8 cellular contexts compared by ENCODE assay signal in the genomic region with DNA sequence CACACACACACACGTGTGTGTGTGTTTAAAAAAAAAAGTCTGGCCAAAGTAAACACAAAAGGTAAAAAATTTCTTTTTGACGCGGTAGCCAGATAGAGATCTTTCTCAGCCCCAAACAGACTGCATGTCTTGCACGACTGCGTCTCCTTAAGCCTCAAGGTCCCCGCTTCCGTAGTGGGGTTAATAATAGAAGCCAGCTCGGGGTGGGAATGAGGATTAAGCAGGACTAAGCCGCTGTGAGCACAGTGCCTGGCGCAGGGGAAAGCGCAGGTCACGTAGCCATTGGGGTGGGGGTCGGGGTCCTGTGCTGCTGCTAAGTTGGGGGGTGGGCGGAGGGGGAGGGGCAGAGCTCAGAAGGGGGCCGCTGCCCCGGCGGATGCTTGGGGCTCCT. TPM values are rescaled to one million over a fixed set of nuclear protein-coding genes. Genes with fewer than 3 reads are reported as not detected.
DNase-seq lines count a peak whose midpoint lies in the region; ATAC-seq and TF ChIP-seq lines count a peak whose summit lies in the region.

No MANE protein-coding gene starts in this region.

- peaks cover 32% of the 10 kb centered on the region for H4K20me1 ChIP-seq in DOHH2 (ENCODE audit: control insufficient read depth, insufficient read depth, low read depth, low read length)

- peaks cover 4% of the 10 kb centered on the region for H3K27me3 Mint-ChIP-seq in brain

- no peak for TF ChIP-seq CTCF in DOHH2 (IDR thresholded peaks at IDR 0.05; ENCODE audit: low read depth, low read length, poor library complexity, severe bottlenecking)
- no peak for TF ChIP-seq CTCF in HFF-Myc (IDR thresholded peaks at IDR 0.05; ENCODE audit: low read depth, low read length, missing control alignments)
- TF ChIP-seq CTCF in brain (conservative IDR thresholded peaks at IDR 0.05) = no peak

- no peaks in the 10 kb centered on the region for H3K9me2 ChIP-seq in DOHH2 (replicated peaks; ENCODE audit: control insufficient read depth, low read length)

- H3K4me3 Mint-ChIP-seq in brain = peak overlapping the region; percentile 89 to 96 (median 93)

- H3K9me3 Mint-ChIP-seq in brain = peaks cover 0 to 6% (median 0%) of the 10 kb centered on the region in 5 experiments

- H3K4me1 Mint-ChIP-seq in brain = peaks cover 45% of the 10 kb centered on the region

- peaks cover 72% of the 10 kb centered on the region for H3K79me2 ChIP-seq in DOHH2 (ENCODE audit: control insufficient read depth, low read length)

- H3K4me3 ChIP-seq in DOHH2 (ENCODE audit: low read length) (peak overlapping the region; percentile 88), HFF-Myc (replicated peaks; ENCODE audit: low read depth, low read length) (peak overlapping the region; percentile 73)

- ATAC-seq in GM21528 (IDR thresholded peaks at IDR 0.05; ENCODE audit: low FRiP score, unreplicated experiment) = no peak
- ATAC-seq in GM21786 (IDR thresholded peaks at IDR 0.05; ENCODE audit: unreplicated experiment) = no peak

- H3F3A ChIP-seq in DOHH2 (ENCODE audit: control insufficient read depth, insufficient read depth) = peaks cover 52% of the 10 kb centered on the region

- no peaks in the 10 kb centered on the region; the same call in 1 of the 2 replicates for H3K27me3 ChIP-seq in DOHH2 (ENCODE audit: control insufficient read depth, low read length)

- DNase-seq in HFF-Myc (ENCODE audit: extremely low read depth, low read depth) = no peak
- DNase-seq in RKO (ENCODE audit: low spot score) = peak; percentile 45
- peak; percentile 65 for DNase-seq in islet precursor cell
- DNase-seq in stimulated activated CD4-positive, alpha-beta T cell treated with anti-CD3 and anti-CD28 coated beads, Interleukin-2, amount 100 ng/mL, for 24 hours = peak; percentile 29 to 34

- H3K36me3 ChIP-seq in DOHH2 (ENCODE audit: control insufficient read depth, low read length) = peaks cover 60% of the 10 kb centered on the region

- H3K9me3 ChIP-seq in DOHH2 (ENCODE audit: control insufficient read depth, insufficient read depth, low read length) = no peaks in the 10 kb centered on the region

- peak overlapping the region; percentile 100 for H3K4me2 ChIP-seq in DOHH2 (ENCODE audit: low read length)

- H3K27ac Mint-ChIP-seq in brain = peak overlapping the region; percentile 80 to 95 (median 87)

- peak overlapping the region; percentile 100 for H3K27ac ChIP-seq in DOHH2 (ENCODE audit: low read depth, low read length)

- H3K4me1 ChIP-seq in DOHH2 (ENCODE audit: control insufficient read depth, low read length) = peaks cover 68% of the 10 kb centered on the region

- peaks cover 25% of the 10 kb centered on the region for H3K36me3 Mint-ChIP-seq in brain

RNA-seq across cellular contexts. Expression of a gene that starts 0.5 kb away (rescaled TPM):
- polyA plus RNA-seq in brain (ENCODE audit: insufficient read depth, low read depth, low replicate concordance) = 36.2 TPM

RNA-seq across cellular contexts. Expression of a gene that starts 47.4 kb away (rescaled TPM):
- polyA plus RNA-seq in brain (ENCODE audit: insufficient read depth, low read depth, low replicate concordance) = 22.0 TPM

RNA-seq across cellular contexts. Expression of a gene that starts 47.8 kb away (rescaled TPM):
- 37.8 TPM for polyA plus RNA-seq in brain (ENCODE audit: insufficient read depth, low read depth, low replicate concordance)

RNA-seq across cellular contexts. Expression of a gene that starts 56.8 kb away (rescaled TPM):
- 22.2 TPM for polyA plus RNA-seq in brain (ENCODE audit: insufficient read depth, low read depth, low replicate concordance)
